Comparison of ENCODE assay signal across 15 cellular contexts in genomic region chr3:42739401-42740158, GRCh38. TPM values are rescaled to one million over a fixed set of nuclear protein-coding genes. Genes with fewer than 3 reads are reported as not detected.
A peak's percentile ranks its signal among the peaks of the same experiment; 100 is the strongest.
DNase-seq lines count a peak whose midpoint lies in the region; ATAC-seq and FAIRE-seq lines count a peak whose summit lies in the region.
"Had no signal": no experiment of that assay in that cellular context is flagged by ENCODE, and none has a peak within 500 bp of the region (broad histone marks: within the 10 kb centered on the region; RNA-seq: fewer than 3 reads in every experiment).

No MANE protein-coding gene starts in this region.

- intact Hi-C loops in left ventricle myocardium superior (cut with micrococcal nuclease) = loop anchor here (10.0 kb wide), 1 partner anchor 155 kb away; the partner anchor contains the start of gene SEC22C

- peak; percentile 44 for DNase-seq in ELF-1 (ENCODE audit: low read depth, low spot score)
- peak in 55 of 58 donors; percentile 44 to 92 (median 80) for DNase-seq in anterior cingulate cortex (lab: John Stamatoyannopoulos, UW)
- peak; percentile 95 for DNase-seq in left ventricle myocardium superior
- DNase-seq in putamen (ENCODE audit: low spot score) = peak; percentile 93
- DNase-seq in stimulated activated CD4-positive, alpha-beta T cell treated with anti-CD3 and anti-CD28 coated beads, Interleukin-1b, Interleukin-23, amount 100 ng/mL, for 48 hours = no peak
- DNase-seq in frontal cortex (ENCODE audit: low spot score in 2 of 2) = no peak
- DNase-seq in activated gamma-delta T cell treated with Interleukin-2 at 50 U/mL for 16 hours = no peak
- no peak for DNase-seq in DMS53 treated with DMSO at 0.1 percent for 48 hours (lab: John Stamatoyannopoulos, UW; ENCODE audit: unreplicated experiment)
- DNase-seq: activated CD4-positive, alpha-beta T cell treated with anti-CD3 and anti-CD28 coated beads for 4 hours; kidney glomerular epithelial cell; NCI-H1694 treated with DMSO at 0.1 percent for 48 hours; NK-92 treated with Interleukin-12 subunit alpha and Interleukin-12 subunit beta, amount 100 ng/mL, for 24 hours; stimulated activated naive B cell treated with anti-CD40 and anti-IgM and Interleukin-4, amounts not matched to agents 10 μg/mL and 1 μg/mL and 100 μg/mL, for 72 hours had no signal

- ATAC-seq in left ventricle myocardium superior = peak; percentile 94
- ATAC-seq: stimulated activated naive B cell treated with anti-CD40 and anti-IgM and Interleukin-4, amounts not matched to agents 10 μg/mL and 1 μg/mL and 100 μg/mL, for 72 hours had no signal

- FAIRE-seq in frontal cortex (lab: Jason Lieb, UNC) = no peak

RNA-seq across cellular contexts. Expression of gene CCDC13, which starts 33.5 kb away (rescaled TPM):
- 0.17 TPM for total RNA-seq in left ventricle myocardium superior
- 2.4 TPM for total RNA-seq in frontal cortex
- total RNA-seq: activated T-helper 2 cell treated with anti-CD3 and anti-CD28 coated beads, Interferon-gamma antibody, Interleukin-2, Interleukin-4, amounts not matched to agents 10 μg/mL and 5 μg/mL and 100 μg/mL, durations not matched to agents 14 hours and 24 hours and 36 hours had no signal

RNA-seq across cellular contexts. Expression of gene HHATL, which starts 37.0 kb away (rescaled TPM):
- total RNA-seq in left ventricle myocardium superior (463 TPM), frontal cortex (not detected)
- total RNA-seq: activated T-helper 2 cell treated with anti-CD3 and anti-CD28 coated beads, Interferon-gamma antibody, Interleukin-2, Interleukin-4, amounts not matched to agents 10 μg/mL and 5 μg/mL and 100 μg/mL, durations not matched to agents 14 hours and 24 hours and 36 hours; cerebellum had no signal

RNA-seq across cellular contexts. Expression of gene KLHL40, which starts 54.2 kb away (rescaled TPM):
- total RNA-seq in left ventricle myocardium superior (0.12 TPM), frontal cortex (0.41 TPM)
- total RNA-seq: activated T-helper 2 cell treated with anti-CD3 and anti-CD28 coated beads, Interferon-gamma antibody, Interleukin-2, Interleukin-4, amounts not matched to agents 10 μg/mL and 5 μg/mL and 100 μg/mL, durations not matched to agents 14 hours and 24 hours and 36 hours had no signal

Comparison
In these comparisons a context has a peak if more than half of its experiments do, and no peak if none do; other contexts are left out.
1. DNase-seq: peak in ELF-1 (single experiment), anterior cingulate cortex (55 of 58), left ventricle myocardium superior (single experiment) and putamen (single experiment); none in stimulated activated CD4-positive, alpha-beta T cell treated with anti-CD3 and anti-CD28 coated beads, Interleukin-1b, Interleukin-23, amount 100 ng/mL, for 48 hours (single experiment), frontal cortex (0 of 2), activated gamma-delta T cell treated with Interleukin-2 at 50 U/mL for 16 hours (single experiment) and DMS53 treated with DMSO at 0.1 percent for 48 hours (single experiment).
2. RNA of gene HHATL, which starts 37.0 kb away (total RNA-seq): 463 TPM in left ventricle myocardium superior (single experiment); not detected in frontal cortex (single experiment); every median in the first group is over 100 times any median in the second.